In the genomic region with DNA sequence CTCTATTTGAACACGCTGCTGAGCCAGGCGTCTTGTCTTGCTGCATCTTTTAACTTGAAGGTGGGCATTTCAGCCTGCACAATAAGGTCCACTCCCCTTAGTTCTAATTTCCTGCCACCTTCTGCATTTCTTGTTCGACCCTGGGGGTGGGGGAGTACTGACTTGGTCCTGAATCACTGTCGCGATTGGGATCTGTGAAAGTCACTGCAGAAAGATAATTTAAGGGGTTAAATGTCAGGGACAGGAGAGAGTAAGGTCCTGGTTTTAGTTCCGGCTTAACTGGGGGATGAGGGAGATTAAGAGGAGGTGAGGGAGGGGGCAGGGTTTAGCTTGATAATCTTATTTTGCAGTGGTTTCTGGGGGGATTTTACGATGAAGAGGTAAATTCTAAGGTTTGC, we compare ENCODE assay signal across 9 cellular contexts.
DNase-seq lines count a peak whose midpoint lies in the region; ATAC-seq, FAIRE-seq and TF ChIP-seq lines count a peak whose summit lies in the region.
"Had no signal": no experiment of that assay in that cellular context is flagged by ENCODE, and none has a peak within 500 bp of the region (broad histone marks: within the 10 kb centered on the region; RNA-seq: fewer than 3 reads in every experiment).

No MANE protein-coding gene starts in this region.

- H3K9me3 ChIP-seq in right atrium auricular region (no peaks in the 10 kb centered on the region), muscle layer of duodenum (ENCODE audit: control insufficient read depth in 1 of 2, low read length in 2 of 2) (no peaks in the 10 kb centered on the region), vagina (no peaks in the 10 kb centered on the region), small intestine (ENCODE audit: control insufficient read depth, low read depth) (no peaks in the 10 kb centered on the region)

- H3K27ac ChIP-seq in right atrium auricular region = peak overlapping the region; percentile 76 to 78
- H3K27ac ChIP-seq in muscle layer of duodenum (ENCODE audit: low read length) = peak overlapping the region; percentile 57
- peak overlapping the region; percentile 68 for H3K27ac ChIP-seq in vagina
- H3K27ac ChIP-seq in small intestine (ENCODE audit: low read depth in 1 of 2, low read length in 1 of 2) = peak overlapping the region in 1 of 2 donors; percentile 43
- H3K27ac ChIP-seq: KMS-11 had no signal

- H3K4me3 ChIP-seq in right atrium auricular region = peak overlapping the region; percentile 34 to 51
- peak overlapping the region; percentile 47 for H3K4me3 ChIP-seq in choroid plexus epithelial cell (ENCODE audit: low read depth, low read length)
- H3K4me3 ChIP-seq in muscle layer of duodenum (ENCODE audit: low read depth in 1 of 2, low read length in 2 of 2) = peak overlapping the region; percentile 59 to 62
- peak overlapping the region; percentile 38 to 53 for H3K4me3 ChIP-seq in vagina
- peak overlapping the region in 1 of 2 donors; percentile 42 for H3K4me3 ChIP-seq in small intestine (ENCODE audit: low read depth in 1 of 2, low read length in 2 of 2)

- 23 to 32% (median 29%) methylated on average over 7 of the region's 7 CpGs for WGBS in small intestine, 3 donors

- no peak for FAIRE-seq in small intestine (lab: Jason Lieb, UNC)

- no peak for ATAC-seq in Right ventricle myocardium inferior

- DNase-seq in right atrium auricular region (ENCODE audit: low spot score) (no peak), Right ventricle myocardium inferior (ENCODE audit: missing footprints) (no peak), choroid plexus epithelial cell (ENCODE audit: low read depth) (no peak), vagina (ENCODE audit: extremely low spot score in 2 of 2) (no peak), NCI-H748 (lab: John Stamatoyannopoulos, UW; ENCODE audit: unreplicated experiment) (no peak), GM13976 (ENCODE audit: low spot score) (no peak), small intestine (no peak)

- H3K4me1 ChIP-seq in right atrium auricular region (peaks cover 0 to 41% of the 10 kb centered on the region in 2 donors), muscle layer of duodenum (ENCODE audit: control insufficient read depth in 1 of 2, insufficient read depth in 2 of 2, low read length in 2 of 2) (peaks cover 7 to 44% of the 10 kb centered on the region in 2 donors), vagina (peaks cover 36% of the 10 kb centered on the region), small intestine (ENCODE audit: control insufficient read depth in 2 of 2, insufficient read depth in 1 of 2, low read depth in 1 of 2, low read length in 1 of 2) (no peaks in the 10 kb centered on the region)

- H3K27me3 ChIP-seq in right atrium auricular region (no peaks in the 10 kb centered on the region), muscle layer of duodenum (ENCODE audit: low read depth, low read length) (no peaks in the 10 kb centered on the region), vagina (no peaks in the 10 kb centered on the region), small intestine (ENCODE audit: control insufficient read depth in 2 of 2, insufficient read depth in 2 of 2, low read length in 2 of 2) (no peaks in the 10 kb centered on the region)

- intact Hi-C loops in Right ventricle myocardium inferior (cut with DNase I) = loop anchor here (2.0 to 5.0 kb wide), 4 partner anchors 74 to 279 kb away; no protein-coding TSS in a partner anchor
- intact Hi-C loops in vagina (cut with DNase I) = loop anchor here (10.0 kb wide), 2 partner anchors 117 to 267 kb away; no protein-coding TSS in a partner anchor

- TF ChIP-seq POLR2A in vagina (IDR thresholded peaks at IDR 0.05) = no peak

- H3K36me3 ChIP-seq in right atrium auricular region (no peaks in the 10 kb centered on the region), muscle layer of duodenum (ENCODE audit: control insufficient read depth in 1 of 2, insufficient read depth in 2 of 2, low read length in 2 of 2) (no peaks in the 10 kb centered on the region), vagina (no peaks in the 10 kb centered on the region), small intestine (ENCODE audit: control insufficient read depth in 2 of 2, insufficient read depth in 2 of 2, low read length in 2 of 2) (no peaks in the 10 kb centered on the region)

- in situ Hi-C loops in GM13976 (cut with MboI; ENCODE audit: low sequenced_read_pairs, unreplicated experiment) = no loop called here

- TF ChIP-seq CTCF in right atrium auricular region (IDR thresholded peaks at IDR 0.05) (no peak), choroid plexus epithelial cell (conservative IDR thresholded peaks at IDR 0.05; ENCODE audit: low read depth, low read length) (no peak), vagina (IDR thresholded peaks at IDR 0.05) (no peak), GM13976 (IDR thresholded peaks at IDR 0.05; ENCODE audit: borderline replicate concordance, control extremely low read depth, extremely low read depth, insufficient read depth, missing control alignments) (no peak)
